ENCODE assay signal across 2 cellular contexts in the genomic region with DNA sequence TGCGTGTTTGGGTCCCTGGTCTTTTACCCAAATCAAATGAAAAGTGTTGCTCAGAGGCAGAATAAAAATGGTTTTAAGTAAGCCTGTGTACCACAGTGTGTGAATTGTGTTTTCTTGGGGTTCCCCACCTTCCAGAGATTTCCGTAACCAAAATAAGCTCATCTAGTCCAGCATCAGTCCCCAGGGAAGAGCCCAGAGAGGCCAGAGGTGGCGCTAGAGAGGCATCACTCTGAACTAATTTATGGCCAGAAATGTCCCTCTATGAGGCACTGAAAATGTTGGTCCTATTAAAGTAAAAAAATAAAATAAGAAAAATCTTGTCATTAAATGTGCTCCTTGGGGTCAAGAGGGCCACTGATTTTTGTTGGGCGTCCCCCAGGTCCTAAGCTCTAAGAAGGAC.
TF ChIP-seq lines count a peak whose summit lies in the region.

No MANE protein-coding gene starts in this region.

TF ChIP-seq in SK-N-SH, 30 proteins besides CTCF, POLR2A, EP300 and RAD21 (continued from another document):
- TF ChIP-seq, protein P1, sequence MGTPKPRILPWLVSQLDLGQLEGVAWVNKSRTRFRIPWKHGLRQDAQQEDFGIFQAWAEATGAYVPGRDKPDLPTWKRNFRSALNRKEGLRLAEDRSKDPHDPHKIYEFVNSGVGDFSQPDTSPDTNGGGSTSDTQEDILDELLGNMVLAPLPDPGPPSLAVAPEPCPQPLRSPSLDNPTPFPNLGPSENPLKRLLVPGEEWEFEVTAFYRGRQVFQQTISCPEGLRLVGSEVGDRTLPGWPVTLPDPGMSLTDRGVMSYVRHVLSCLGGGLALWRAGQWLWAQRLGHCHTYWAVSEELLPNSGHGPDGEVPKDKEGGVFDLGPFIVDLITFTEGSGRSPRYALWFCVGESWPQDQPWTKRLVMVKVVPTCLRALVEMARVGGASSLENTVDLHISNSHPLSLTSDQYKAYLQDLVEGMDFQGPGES (IDR thresholded peaks at IDR 0.05; ENCODE audit: low read depth, low read length) = no peak
- TF ChIP-seq GABPA (IDR thresholded peaks at IDR 0.05; ENCODE audit: low read depth) (no peak), YY1 (IDR thresholded peaks at IDR 0.05; ENCODE audit: low read depth) (no peak), FOXM1 (IDR thresholded peaks at IDR 0.05; ENCODE audit: low read depth) (no peak), NFIC (IDR thresholded peaks at IDR 0.05; ENCODE audit: borderline replicate concordance) (no peak), TAF1 (IDR thresholded peaks at IDR 0.05; ENCODE audit: borderline replicate concordance, low read depth, low read length) (no peak), CHD2 (IDR thresholded peaks at IDR 0.05; ENCODE audit: low read length, partially characterized antibody) (no peak), ELF1 (IDR thresholded peaks at IDR 0.05) (no peak), RFX5 (IDR thresholded peaks at IDR 0.05; ENCODE audit: low read length) (no peak), JUND (IDR thresholded peaks at IDR 0.05) (no peak), TEAD4 (IDR thresholded peaks at IDR 0.05; ENCODE audit: borderline replicate concordance, insufficient read depth) (no peak), FOSL2 (IDR thresholded peaks at IDR 0.05; ENCODE audit: borderline replicate concordance, low read depth) (no peak)
- TF ChIP-seq, protein P2, sequence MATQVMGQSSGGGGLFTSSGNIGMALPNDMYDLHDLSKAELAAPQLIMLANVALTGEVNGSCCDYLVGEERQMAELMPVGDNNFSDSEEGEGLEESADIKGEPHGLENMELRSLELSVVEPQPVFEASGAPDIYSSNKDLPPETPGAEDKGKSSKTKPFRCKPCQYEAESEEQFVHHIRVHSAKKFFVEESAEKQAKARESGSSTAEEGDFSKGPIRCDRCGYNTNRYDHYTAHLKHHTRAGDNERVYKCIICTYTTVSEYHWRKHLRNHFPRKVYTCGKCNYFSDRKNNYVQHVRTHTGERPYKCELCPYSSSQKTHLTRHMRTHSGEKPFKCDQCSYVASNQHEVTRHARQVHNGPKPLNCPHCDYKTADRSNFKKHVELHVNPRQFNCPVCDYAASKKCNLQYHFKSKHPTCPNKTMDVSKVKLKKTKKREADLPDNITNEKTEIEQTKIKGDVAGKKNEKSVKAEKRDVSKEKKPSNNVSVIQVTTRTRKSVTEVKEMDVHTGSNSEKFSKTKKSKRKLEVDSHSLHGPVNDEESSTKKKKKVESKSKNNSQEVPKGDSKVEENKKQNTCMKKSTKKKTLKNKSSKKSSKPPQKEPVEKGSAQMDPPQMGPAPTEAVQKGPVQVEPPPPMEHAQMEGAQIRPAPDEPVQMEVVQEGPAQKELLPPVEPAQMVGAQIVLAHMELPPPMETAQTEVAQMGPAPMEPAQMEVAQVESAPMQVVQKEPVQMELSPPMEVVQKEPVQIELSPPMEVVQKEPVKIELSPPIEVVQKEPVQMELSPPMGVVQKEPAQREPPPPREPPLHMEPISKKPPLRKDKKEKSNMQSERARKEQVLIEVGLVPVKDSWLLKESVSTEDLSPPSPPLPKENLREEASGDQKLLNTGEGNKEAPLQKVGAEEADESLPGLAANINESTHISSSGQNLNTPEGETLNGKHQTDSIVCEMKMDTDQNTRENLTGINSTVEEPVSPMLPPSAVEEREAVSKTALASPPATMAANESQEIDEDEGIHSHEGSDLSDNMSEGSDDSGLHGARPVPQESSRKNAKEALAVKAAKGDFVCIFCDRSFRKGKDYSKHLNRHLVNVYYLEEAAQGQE (IDR thresholded peaks at IDR 0.05; ENCODE audit: low read depth, low read length) = no peak
- TF ChIP-seq, protein P3, sequence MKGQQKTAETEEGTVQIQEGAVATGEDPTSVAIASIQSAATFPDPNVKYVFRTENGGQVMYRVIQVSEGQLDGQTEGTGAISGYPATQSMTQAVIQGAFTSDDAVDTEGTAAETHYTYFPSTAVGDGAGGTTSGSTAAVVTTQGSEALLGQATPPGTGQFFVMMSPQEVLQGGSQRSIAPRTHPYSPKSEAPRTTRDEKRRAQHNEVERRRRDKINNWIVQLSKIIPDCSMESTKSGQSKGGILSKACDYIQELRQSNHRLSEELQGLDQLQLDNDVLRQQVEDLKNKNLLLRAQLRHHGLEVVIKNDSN (IDR thresholded peaks at IDR 0.05; ENCODE audit: borderline replicate concordance, low read depth) = no peak

TF ChIP-seq in SK-N-SH treated with all-trans-retinoic acid at 6 μM for 48 hours, 23 proteins besides CTCF, POLR2A, EP300 and RAD21 (continued from another document):
- TF ChIP-seq, protein P4, sequence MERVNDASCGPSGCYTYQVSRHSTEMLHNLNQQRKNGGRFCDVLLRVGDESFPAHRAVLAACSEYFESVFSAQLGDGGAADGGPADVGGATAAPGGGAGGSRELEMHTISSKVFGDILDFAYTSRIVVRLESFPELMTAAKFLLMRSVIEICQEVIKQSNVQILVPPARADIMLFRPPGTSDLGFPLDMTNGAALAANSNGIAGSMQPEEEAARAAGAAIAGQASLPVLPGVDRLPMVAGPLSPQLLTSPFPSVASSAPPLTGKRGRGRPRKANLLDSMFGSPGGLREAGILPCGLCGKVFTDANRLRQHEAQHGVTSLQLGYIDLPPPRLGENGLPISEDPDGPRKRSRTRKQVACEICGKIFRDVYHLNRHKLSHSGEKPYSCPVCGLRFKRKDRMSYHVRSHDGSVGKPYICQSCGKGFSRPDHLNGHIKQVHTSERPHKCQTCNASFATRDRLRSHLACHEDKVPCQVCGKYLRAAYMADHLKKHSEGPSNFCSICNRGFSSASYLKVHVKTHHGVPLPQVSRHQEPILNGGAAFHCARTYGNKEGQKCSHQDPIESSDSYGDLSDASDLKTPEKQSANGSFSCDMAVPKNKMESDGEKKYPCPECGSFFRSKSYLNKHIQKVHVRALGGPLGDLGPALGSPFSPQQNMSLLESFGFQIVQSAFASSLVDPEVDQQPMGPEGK (CRISPR knock-in tag; IDR thresholded peaks at IDR 0.05; ENCODE audit: borderline replicate concordance) = no peak
- no peak for TF ChIP-seq ISL1 (CRISPR knock-in tag; IDR thresholded peaks at IDR 0.05)
- TF ChIP-seq, protein P5, sequence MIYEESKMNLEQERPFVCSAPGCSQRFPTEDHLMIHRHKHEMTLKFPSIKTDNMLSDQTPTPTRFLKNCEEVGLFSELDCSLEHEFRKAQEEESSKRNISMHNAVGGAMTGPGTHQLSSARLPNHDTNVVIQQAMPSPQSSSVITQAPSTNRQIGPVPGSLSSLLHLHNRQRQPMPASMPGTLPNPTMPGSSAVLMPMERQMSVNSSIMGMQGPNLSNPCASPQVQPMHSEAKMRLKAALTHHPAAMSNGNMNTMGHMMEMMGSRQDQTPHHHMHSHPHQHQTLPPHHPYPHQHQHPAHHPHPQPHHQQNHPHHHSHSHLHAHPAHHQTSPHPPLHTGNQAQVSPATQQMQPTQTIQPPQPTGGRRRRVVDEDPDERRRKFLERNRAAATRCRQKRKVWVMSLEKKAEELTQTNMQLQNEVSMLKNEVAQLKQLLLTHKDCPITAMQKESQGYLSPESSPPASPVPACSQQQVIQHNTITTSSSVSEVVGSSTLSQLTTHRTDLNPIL (CRISPR knock-in tag; IDR thresholded peaks at IDR 0.05; ENCODE audit: low read depth) = no peak
- no peak for TF ChIP-seq ZNF70 (CRISPR knock-in tag; IDR thresholded peaks at IDR 0.05)
- TF ChIP-seq BACH2 (CRISPR knock-in tag; IDR thresholded peaks at IDR 0.05; ENCODE audit: borderline replicate concordance) = no peak
- no peak for TF ChIP-seq TOX (CRISPR knock-in tag; IDR thresholded peaks at IDR 0.05; ENCODE audit: borderline replicate concordance)
- no peak for TF ChIP-seq CSDC2 (CRISPR knock-in tag; IDR thresholded peaks at IDR 0.05)
- no peak for TF ChIP-seq OSR1 (CRISPR knock-in tag; IDR thresholded peaks at IDR 0.05)
- TF ChIP-seq, protein P6, sequence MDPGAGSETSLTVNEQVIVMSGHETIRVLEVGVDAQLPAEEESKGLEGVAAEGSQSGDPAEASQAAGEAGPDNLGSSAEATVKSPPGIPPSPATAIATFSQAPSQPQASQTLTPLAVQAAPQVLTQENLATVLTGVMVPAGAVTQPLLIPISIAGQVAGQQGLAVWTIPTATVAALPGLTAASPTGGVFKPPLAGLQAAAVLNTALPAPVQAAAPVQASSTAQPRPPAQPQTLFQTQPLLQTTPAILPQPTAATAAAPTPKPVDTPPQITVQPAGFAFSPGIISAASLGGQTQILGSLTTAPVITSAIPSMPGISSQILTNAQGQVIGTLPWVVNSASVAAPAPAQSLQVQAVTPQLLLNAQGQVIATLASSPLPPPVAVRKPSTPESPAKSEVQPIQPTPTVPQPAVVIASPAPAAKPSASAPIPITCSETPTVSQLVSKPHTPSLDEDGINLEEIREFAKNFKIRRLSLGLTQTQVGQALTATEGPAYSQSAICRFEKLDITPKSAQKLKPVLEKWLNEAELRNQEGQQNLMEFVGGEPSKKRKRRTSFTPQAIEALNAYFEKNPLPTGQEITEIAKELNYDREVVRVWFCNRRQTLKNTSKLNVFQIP (CRISPR knock-in tag; IDR thresholded peaks at IDR 0.05; ENCODE audit: borderline replicate concordance, low read depth) = no peak
- TF ChIP-seq RARB (CRISPR knock-in tag; IDR thresholded peaks at IDR 0.05) = no peak
